In genomic region chr16:74257061-74257460, GRCh38 we compare ENCODE assay signal across 25 cellular contexts. TPM values are rescaled to one million over a fixed set of nuclear protein-coding genes. Genes with fewer than 3 reads are reported as not detected.
DNase-seq lines count a peak whose midpoint lies in the region; ATAC-seq and TF ChIP-seq lines count a peak whose summit lies in the region.
"Had no signal": no experiment of that assay in that cellular context is flagged by ENCODE, and none has a peak within 500 bp of the region (broad histone marks: within the 10 kb centered on the region; RNA-seq: fewer than 3 reads in every experiment).

No MANE protein-coding gene starts in this region.

- H3K4me3 ChIP-seq in gastroesophageal sphincter, result no peak overlapping the region
- H3K4me3 ChIP-seq: Peyer's patch, SJCRH30, smooth muscle cell, thyroid gland had no signal

- H3K27ac ChIP-seq in gastroesophageal sphincter, result no peak overlapping the region
- H3K27ac ChIP-seq: Peyer's patch, SJCRH30, thyroid gland had no signal

- TF ChIP-seq POLR2A in gastroesophageal sphincter (IDR thresholded peaks at IDR 0.05), result no peak

- 88 to 93% methylated on average over 3 to 6 of the region's 7 CpGs for WGBS in gastroesophageal sphincter (ENCODE audit: low coverage in 1 of 2), 2 donors

- no peaks in the 10 kb centered on the region for H3K9me3 ChIP-seq in gastroesophageal sphincter
- H3K9me3 ChIP-seq: Peyer's patch, SJCRH30, thyroid gland had no signal

- no peak for TF ChIP-seq CTCF in gastroesophageal sphincter (IDR thresholded peaks at IDR 0.05)

- intact Hi-C loops in left cardiac atrium (cut with DNase I), result no loop called here

- no peak for TF ChIP-seq EP300 in gastroesophageal sphincter (IDR thresholded peaks at IDR 0.05)

- DNase-seq in SKM-1 treated with dmso at 0.1 percent for 144 hours (lab: John Stamatoyannopoulos, UW; ENCODE audit: unreplicated experiment) (peak; percentile 28), SKM-1 (lab: John Stamatoyannopoulos, UW; ENCODE audit: unreplicated experiment) (no peak), NOMO-1 treated with DMSO at 0.1 percent for 48 hours (lab: John Stamatoyannopoulos, UW; ENCODE audit: unreplicated experiment) (peak; percentile 62), left cardiac atrium (no peak), NCI-H1694 treated with DMSO at 0.1 percent for 48 hours (lab: John Stamatoyannopoulos, UW) (no peak)
- DNase-seq: 8988T; activated CD4-positive, alpha-beta T cell treated with anti-CD3 and anti-CD28 coated beads, Interleukin-2, amount 50 U/mL, for 1 hour; AML-193; aorta; DMS79 treated with DMSO at 0.1 percent for 48 hours; MM.1S; naive thymus-derived CD4-positive, alpha-beta T cell; NCI-H2029 treated with DMSO at 0.1 percent for 48 hours; NCI-H446; retina; SJCRH30; stimulated activated CD4-positive, alpha-beta T cell treated with anti-CD3 and anti-CD28 coated beads, Interleukin-2, amount 100 ng/mL, for 48 hours; thyroid gland had no signal

- H3K36me3 ChIP-seq in gastroesophageal sphincter, result no peaks in the 10 kb centered on the region
- H3K36me3 ChIP-seq: Peyer's patch, SJCRH30, thyroid gland had no signal

- no peaks in the 10 kb centered on the region for H3K27me3 ChIP-seq in gastroesophageal sphincter
- H3K27me3 ChIP-seq: Peyer's patch, SJCRH30, thyroid gland had no signal

- ATAC-seq in HG03103 (IDR thresholded peaks at IDR 0.05; ENCODE audit: low read depth, unreplicated experiment) (peak; percentile 83), HG02763 (IDR thresholded peaks at IDR 0.05; ENCODE audit: unreplicated experiment) (no peak), gastroesophageal sphincter (no peak), left cardiac atrium (no peak)
- ATAC-seq: activated naive CD4-positive, alpha-beta T cell treated with anti-CD3 and anti-CD28 coated beads, Interleukin-2, amount 50 U/mL, for 72 hours; activated T-helper 17 cell treated with anti-CD3 and anti-CD28 coated beads, Interleukin-2, amount 50 U/mL, for 72 hours; naive thymus-derived CD4-positive, alpha-beta T cell had no signal

- no peaks in the 10 kb centered on the region for H3K4me1 ChIP-seq in gastroesophageal sphincter
- H3K4me1 ChIP-seq: Peyer's patch, SJCRH30, thyroid gland had no signal

RNA-seq across cellular contexts. Expression of gene PSMD7, which starts 39.6 kb away (rescaled TPM):
- total RNA-seq in gastroesophageal sphincter, result 100 to 1,000 TPM in 3 of 4 donors, 10 to 100 TPM in 1; 70.5 to 111 (median 105) TPM
- total RNA-seq in left cardiac atrium, result 100 to 1,000 TPM in 1 of 2 donors, 10 to 100 TPM in 1; 89.5 to 102 TPM

Comparison
In these comparisons a context has a peak if more than half of its experiments do, and no peak if none do; other contexts are left out.
1. DNase-seq: peak in SKM-1 treated with dmso at 0.1 percent for 144 hours (single experiment) and NOMO-1 treated with DMSO at 0.1 percent for 48 hours (single experiment); none in SKM-1 (single experiment), left cardiac atrium (single experiment) and NCI-H1694 treated with DMSO at 0.1 percent for 48 hours (single experiment).